ENCODE assay signal across 18 cellular contexts in the genomic region with DNA sequence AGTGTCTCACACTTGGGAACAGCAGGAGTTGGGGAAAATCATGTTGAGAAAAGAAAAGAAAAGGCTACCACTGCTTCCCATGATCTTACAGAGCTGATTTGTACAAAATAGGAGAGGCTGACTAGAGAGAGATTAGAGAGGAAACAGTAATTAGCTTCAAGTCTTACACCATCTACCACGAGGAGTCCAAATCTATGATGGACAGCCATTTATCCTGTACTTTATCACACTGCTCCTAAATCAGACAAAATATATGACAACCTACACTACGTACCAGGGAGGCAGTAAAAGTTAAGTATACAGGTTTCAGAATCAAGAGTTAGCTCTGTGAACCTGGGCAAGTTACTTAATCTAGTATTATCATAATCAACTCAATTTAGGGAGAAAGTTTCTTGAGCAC.
"Had no signal": no experiment of that assay in that cellular context is flagged by ENCODE, and none has a peak within 500 bp of the region (broad histone marks: within the 10 kb centered on the region; RNA-seq: fewer than 3 reads in every experiment).

No MANE protein-coding gene starts in this region.

- ATAC-seq: activated T-cell treated with anti-CD3 and anti-CD28 coated beads, Interleukin-2, amount 50 U/mL, for 72 hours; left colon; lower lobe of right lung; psoas muscle had no signal

- H3K27ac ChIP-seq: lower lobe of right lung, ovary, psoas muscle, VCaP had no signal

- H3K36me3 ChIP-seq: ovary had no signal

- H3K4me3 Mint-ChIP-seq: activated naive CD8-positive, alpha-beta T cell; activated T-cell treated with anti-CD3 and anti-CD28 coated beads, Interleukin-2, amount 50 U/mL, for 72 hours had no signal

- DNase-seq: activated CD4-positive, alpha-beta T cell treated with anti-CD3 and anti-CD28 coated beads, Interleukin-2, amount 50 U/mL, for 1 hour; activated CD4-positive, CD25-positive, alpha-beta regulatory T cell treated with anti-CD3 and anti-CD28 coated beads, Interleukin-2, amount 50 U/mL, for 72 hours; activated CD8-positive, alpha-beta memory T cell treated with anti-CD3 and anti-CD28 coated beads, Interleukin-2, amount 50 U/mL, for 4 hours; activated gamma-delta T cell; activated T-cell treated with anti-CD3 and anti-CD28 coated beads, Interleukin-2, amount 50 U/mL, for 72 hours; amniotic stem cell; dermis blood vessel endothelial cell; effector memory CD4-positive, alpha-beta T cell; left colon; lower lobe of right lung; midbrain; ovary; psoas muscle; right cardiac atrium; T-helper 2 cell had no signal

- H3K27me3 ChIP-seq: ovary had no signal

- H3K4me1 ChIP-seq: lower lobe of right lung, psoas muscle had no signal

- H3K9me3 ChIP-seq: lower lobe of right lung, ovary, psoas muscle had no signal

- H3K4me3 ChIP-seq: lower lobe of right lung, ovary, psoas muscle had no signal

- FAIRE-seq: islet of Langerhans had no signal

- H3K9me3 Mint-ChIP-seq: activated T-cell treated with anti-CD3 and anti-CD28 coated beads, Interleukin-2, amount 50 U/mL, for 72 hours had no signal

- H3K27me3 Mint-ChIP-seq: activated naive CD8-positive, alpha-beta T cell had no signal
